8 cellular contexts compared by ENCODE assay signal in the genomic region with DNA sequence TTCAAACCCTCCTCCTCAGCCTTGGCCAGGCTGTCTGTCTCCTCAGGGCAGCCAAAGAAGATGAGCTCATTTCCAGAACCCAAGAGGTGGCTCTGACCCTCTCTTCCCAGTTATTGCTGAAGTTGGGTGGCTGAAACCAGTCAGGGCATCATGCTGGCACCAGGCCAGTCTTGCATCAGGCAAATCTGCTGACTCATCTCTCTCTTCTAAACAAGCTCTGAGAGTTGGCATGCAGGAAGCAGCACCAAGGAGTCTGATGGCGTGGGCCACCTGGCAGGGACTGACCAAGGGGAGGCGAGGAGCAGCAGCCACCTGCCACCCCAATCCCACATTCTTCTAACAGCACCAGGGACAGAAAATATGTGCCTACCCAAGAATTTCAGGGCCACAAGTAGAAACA.
DNase-seq lines count a peak whose midpoint lies in the region; ATAC-seq lines count a peak whose summit lies in the region.

No MANE protein-coding gene starts in this region.

- no peak overlapping the region for H3K27ac Mint-ChIP-seq in activated T-cell treated with anti-CD3 and anti-CD28 coated beads, Interleukin-2, amount 50 U/mL, for 72 hours

- no peak overlapping the region for H3K4me3 ChIP-seq in esophagus (ENCODE audit: low read depth in 1 of 2, low read length in 2 of 2)

- H3K27ac ChIP-seq in esophagus (ENCODE audit: low read depth in 2 of 2, low read length in 1 of 2) (peak overlapping the region; percentile 66 to 78), substantia nigra (ENCODE audit: low read depth, low read length, poor library complexity, severe bottlenecking) (no peak overlapping the region)

- peak; percentile 26 to 34 for DNase-seq in activated T-cell treated with anti-CD3 and anti-CD28 coated beads, Interleukin-2, amount 50 U/mL, for 72 hours
- DNase-seq in activated T-cell treated with anti-CD3 and anti-CD28 coated beads, Interleukin-2, amount 50 U/mL, for 4 hours = no peak
- DNase-seq in NCI-H510A (lab: John Stamatoyannopoulos, UW) = peak; percentile 91
- peak in 26 of 49 donors; percentile 3 to 90 (median 14) for DNase-seq in substantia nigra (lab: John Stamatoyannopoulos, UW)
- DNase-seq in OCI-M2 (lab: John Stamatoyannopoulos, UW; ENCODE audit: unreplicated experiment) = no peak

- peaks cover 18% of the 10 kb centered on the region for H3K4me1 Mint-ChIP-seq in activated T-cell treated with anti-CD3 and anti-CD28 coated beads, Interleukin-2, amount 50 U/mL, for 72 hours (ENCODE audit: low read depth)
- peaks cover 13% of the 10 kb centered on the region for H3K4me1 Mint-ChIP-seq in activated T-cell treated with anti-CD3 and anti-CD28 coated beads, Interleukin-2, amount 50 U/mL, for 4 hours (ENCODE audit: low read depth)

- peaks cover 0 to 2% of the 10 kb centered on the region in 2 donors for H3K9me3 Mint-ChIP-seq in activated T-cell treated with anti-CD3 and anti-CD28 coated beads, Interleukin-2, amount 50 U/mL, for 72 hours
- H3K9me3 Mint-ChIP-seq in activated T-cell treated with anti-CD3 and anti-CD28 coated beads, Interleukin-2, amount 50 U/mL, for 4 hours = no peaks in the 10 kb centered on the region

- no peak overlapping the region for H3K4me3 Mint-ChIP-seq in activated T-cell treated with anti-CD3 and anti-CD28 coated beads, Interleukin-2, amount 50 U/mL, for 72 hours
- no peak overlapping the region for H3K4me3 Mint-ChIP-seq in activated T-cell treated with anti-CD3 and anti-CD28 coated beads, Interleukin-2, amount 50 U/mL, for 4 hours

- H3K9me3 ChIP-seq in esophagus (ENCODE audit: control insufficient read depth in 2 of 2, insufficient read depth in 1 of 2, low read depth in 1 of 2, low read length in 1 of 2) = no peaks in the 10 kb centered on the region

- peak; percentile 34 to 48 for ATAC-seq in activated T-cell treated with anti-CD3 and anti-CD28 coated beads, Interleukin-2, amount 50 U/mL, for 72 hours (replicated peaks in 1 of 2)
- no peak for ATAC-seq in activated T-cell treated with anti-CD3 and anti-CD28 coated beads, Interleukin-2, amount 50 U/mL, for 4 hours
- ATAC-seq in GM18867 (IDR thresholded peaks at IDR 0.05; ENCODE audit: unreplicated experiment) (no peak), HG02623 (IDR thresholded peaks at IDR 0.05; ENCODE audit: unreplicated experiment) (no peak)

- 29 to 35% methylated on average over 2 of the region's 2 CpGs for WGBS in esophagus, 2 donors

- H3K27me3 Mint-ChIP-seq in activated T-cell treated with anti-CD3 and anti-CD28 coated beads, Interleukin-2, amount 50 U/mL, for 72 hours (ENCODE audit: low read depth) = no peaks in the 10 kb centered on the region
- H3K27me3 Mint-ChIP-seq in activated T-cell treated with anti-CD3 and anti-CD28 coated beads, Interleukin-2, amount 50 U/mL, for 4 hours (ENCODE audit: low read depth) = peaks cover 3% of the 10 kb centered on the region

- peaks cover 0 to 15% of the 10 kb centered on the region in 2 donors for H3K4me1 ChIP-seq in esophagus (ENCODE audit: control insufficient read depth in 2 of 2, insufficient read depth in 2 of 2, low read length in 1 of 2)

- H3K36me3 ChIP-seq in esophagus (ENCODE audit: control insufficient read depth in 2 of 2, insufficient read depth in 2 of 2, low read length in 1 of 2) = no peaks in the 10 kb centered on the region

- H3K27me3 ChIP-seq in esophagus (ENCODE audit: control insufficient read depth in 1 of 2, insufficient read depth in 2 of 2, low read length in 2 of 2) = no peaks in the 10 kb centered on the region

- H3K36me3 Mint-ChIP-seq in activated T-cell treated with anti-CD3 and anti-CD28 coated beads, Interleukin-2, amount 50 U/mL, for 72 hours (ENCODE audit: insufficient read depth in 2 of 2) = no peaks in the 10 kb centered on the region
- H3K36me3 Mint-ChIP-seq in activated T-cell treated with anti-CD3 and anti-CD28 coated beads, Interleukin-2, amount 50 U/mL, for 4 hours (ENCODE audit: insufficient read depth) = no peaks in the 10 kb centered on the region

Comparison
In these comparisons a context has a peak if more than half of its experiments do, and no peak if none do; other contexts are left out.
1. ATAC-seq: peak in activated T-cell treated with anti-CD3 and anti-CD28 coated beads, Interleukin-2, amount 50 U/mL, for 72 hours (2 of 2); none in activated T-cell treated with anti-CD3 and anti-CD28 coated beads, Interleukin-2, amount 50 U/mL, for 4 hours (0 of 2), GM18867 (single experiment) and HG02623 (single experiment).
2. DNase-seq: peak in activated T-cell treated with anti-CD3 and anti-CD28 coated beads, Interleukin-2, amount 50 U/mL, for 72 hours (2 of 2), NCI-H510A (single experiment) and substantia nigra (26 of 49); none in activated T-cell treated with anti-CD3 and anti-CD28 coated beads, Interleukin-2, amount 50 U/mL, for 4 hours (single experiment) and OCI-M2 (single experiment).